Comparison of ENCODE assay signal across 1 cellular context in genomic region chr2:197246405-197246804, GRCh38.
TF ChIP-seq lines count a peak whose summit lies in the region.

No MANE protein-coding gene starts in this region.

TF ChIP-seq in WTC11, 78 proteins besides CTCF, POLR2A, EP300 and RAD21 (continued from another document):
- TF ChIP-seq, protein P1, sequence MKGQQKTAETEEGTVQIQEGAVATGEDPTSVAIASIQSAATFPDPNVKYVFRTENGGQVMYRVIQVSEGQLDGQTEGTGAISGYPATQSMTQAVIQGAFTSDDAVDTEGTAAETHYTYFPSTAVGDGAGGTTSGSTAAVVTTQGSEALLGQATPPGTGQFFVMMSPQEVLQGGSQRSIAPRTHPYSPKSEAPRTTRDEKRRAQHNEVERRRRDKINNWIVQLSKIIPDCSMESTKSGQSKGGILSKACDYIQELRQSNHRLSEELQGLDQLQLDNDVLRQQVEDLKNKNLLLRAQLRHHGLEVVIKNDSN (CRISPR knock-in tag; IDR thresholded peaks at IDR 0.05) = no peak
- no peak for TF ChIP-seq SP1 (CRISPR knock-in tag; conservative IDR thresholded peaks at IDR 0.05)
- no peak for TF ChIP-seq CREB1 (CRISPR knock-in tag; IDR thresholded peaks at IDR 0.05)
- no peak for TF ChIP-seq FOXP1 (CRISPR knock-in tag; IDR thresholded peaks at IDR 0.05; ENCODE audit: borderline replicate concordance)
- no peak for TF ChIP-seq ZNF219 (CRISPR knock-in tag; IDR thresholded peaks at IDR 0.05; ENCODE audit: borderline replicate concordance)
- TF ChIP-seq, protein P2, sequence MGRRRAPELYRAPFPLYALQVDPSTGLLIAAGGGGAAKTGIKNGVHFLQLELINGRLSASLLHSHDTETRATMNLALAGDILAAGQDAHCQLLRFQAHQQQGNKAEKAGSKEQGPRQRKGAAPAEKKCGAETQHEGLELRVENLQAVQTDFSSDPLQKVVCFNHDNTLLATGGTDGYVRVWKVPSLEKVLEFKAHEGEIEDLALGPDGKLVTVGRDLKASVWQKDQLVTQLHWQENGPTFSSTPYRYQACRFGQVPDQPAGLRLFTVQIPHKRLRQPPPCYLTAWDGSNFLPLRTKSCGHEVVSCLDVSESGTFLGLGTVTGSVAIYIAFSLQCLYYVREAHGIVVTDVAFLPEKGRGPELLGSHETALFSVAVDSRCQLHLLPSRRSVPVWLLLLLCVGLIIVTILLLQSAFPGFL (CRISPR knock-in tag; IDR thresholded peaks at IDR 0.05; ENCODE audit: borderline replicate concordance) = no peak
- no peak for TF ChIP-seq NFE2L1 (CRISPR knock-in tag; IDR thresholded peaks at IDR 0.05)
- TF ChIP-seq MLX (CRISPR knock-in tag; IDR thresholded peaks at IDR 0.05) = no peak
- no peak for TF ChIP-seq E2F5 (CRISPR knock-in tag; IDR thresholded peaks at IDR 0.05)
- TF ChIP-seq, protein P3, sequence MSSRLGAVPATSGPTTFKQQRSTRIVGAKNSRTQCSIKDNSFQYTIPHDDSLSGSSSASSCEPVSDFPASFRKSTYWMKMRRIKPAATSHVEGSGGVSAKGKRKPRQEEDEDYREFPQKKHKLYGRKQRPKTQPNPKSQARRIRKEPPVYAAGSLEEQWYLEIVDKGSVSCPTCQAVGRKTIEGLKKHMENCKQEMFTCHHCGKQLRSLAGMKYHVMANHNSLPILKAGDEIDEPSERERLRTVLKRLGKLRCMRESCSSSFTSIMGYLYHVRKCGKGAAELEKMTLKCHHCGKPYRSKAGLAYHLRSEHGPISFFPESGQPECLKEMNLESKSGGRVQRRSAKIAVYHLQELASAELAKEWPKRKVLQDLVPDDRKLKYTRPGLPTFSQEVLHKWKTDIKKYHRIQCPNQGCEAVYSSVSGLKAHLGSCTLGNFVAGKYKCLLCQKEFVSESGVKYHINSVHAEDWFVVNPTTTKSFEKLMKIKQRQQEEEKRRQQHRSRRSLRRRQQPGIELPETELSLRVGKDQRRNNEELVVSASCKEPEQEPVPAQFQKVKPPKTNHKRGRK (CRISPR knock-in tag; IDR thresholded peaks at IDR 0.05; ENCODE audit: borderline replicate concordance) = no peak
- no peak for TF ChIP-seq MYBL2 (CRISPR knock-in tag; IDR thresholded peaks at IDR 0.05)
- no peak for TF ChIP-seq TEAD1 (CRISPR knock-in tag; IDR thresholded peaks at IDR 0.05)
- TF ChIP-seq, protein P4, sequence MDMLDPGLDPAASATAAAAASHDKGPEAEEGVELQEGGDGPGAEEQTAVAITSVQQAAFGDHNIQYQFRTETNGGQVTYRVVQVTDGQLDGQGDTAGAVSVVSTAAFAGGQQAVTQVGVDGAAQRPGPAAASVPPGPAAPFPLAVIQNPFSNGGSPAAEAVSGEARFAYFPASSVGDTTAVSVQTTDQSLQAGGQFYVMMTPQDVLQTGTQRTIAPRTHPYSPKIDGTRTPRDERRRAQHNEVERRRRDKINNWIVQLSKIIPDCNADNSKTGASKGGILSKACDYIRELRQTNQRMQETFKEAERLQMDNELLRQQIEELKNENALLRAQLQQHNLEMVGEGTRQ (CRISPR knock-in tag; IDR thresholded peaks at IDR 0.05) = no peak
- no peak for TF ChIP-seq CREM (CRISPR knock-in tag; IDR thresholded peaks at IDR 0.05)
- TF ChIP-seq, protein P5, sequence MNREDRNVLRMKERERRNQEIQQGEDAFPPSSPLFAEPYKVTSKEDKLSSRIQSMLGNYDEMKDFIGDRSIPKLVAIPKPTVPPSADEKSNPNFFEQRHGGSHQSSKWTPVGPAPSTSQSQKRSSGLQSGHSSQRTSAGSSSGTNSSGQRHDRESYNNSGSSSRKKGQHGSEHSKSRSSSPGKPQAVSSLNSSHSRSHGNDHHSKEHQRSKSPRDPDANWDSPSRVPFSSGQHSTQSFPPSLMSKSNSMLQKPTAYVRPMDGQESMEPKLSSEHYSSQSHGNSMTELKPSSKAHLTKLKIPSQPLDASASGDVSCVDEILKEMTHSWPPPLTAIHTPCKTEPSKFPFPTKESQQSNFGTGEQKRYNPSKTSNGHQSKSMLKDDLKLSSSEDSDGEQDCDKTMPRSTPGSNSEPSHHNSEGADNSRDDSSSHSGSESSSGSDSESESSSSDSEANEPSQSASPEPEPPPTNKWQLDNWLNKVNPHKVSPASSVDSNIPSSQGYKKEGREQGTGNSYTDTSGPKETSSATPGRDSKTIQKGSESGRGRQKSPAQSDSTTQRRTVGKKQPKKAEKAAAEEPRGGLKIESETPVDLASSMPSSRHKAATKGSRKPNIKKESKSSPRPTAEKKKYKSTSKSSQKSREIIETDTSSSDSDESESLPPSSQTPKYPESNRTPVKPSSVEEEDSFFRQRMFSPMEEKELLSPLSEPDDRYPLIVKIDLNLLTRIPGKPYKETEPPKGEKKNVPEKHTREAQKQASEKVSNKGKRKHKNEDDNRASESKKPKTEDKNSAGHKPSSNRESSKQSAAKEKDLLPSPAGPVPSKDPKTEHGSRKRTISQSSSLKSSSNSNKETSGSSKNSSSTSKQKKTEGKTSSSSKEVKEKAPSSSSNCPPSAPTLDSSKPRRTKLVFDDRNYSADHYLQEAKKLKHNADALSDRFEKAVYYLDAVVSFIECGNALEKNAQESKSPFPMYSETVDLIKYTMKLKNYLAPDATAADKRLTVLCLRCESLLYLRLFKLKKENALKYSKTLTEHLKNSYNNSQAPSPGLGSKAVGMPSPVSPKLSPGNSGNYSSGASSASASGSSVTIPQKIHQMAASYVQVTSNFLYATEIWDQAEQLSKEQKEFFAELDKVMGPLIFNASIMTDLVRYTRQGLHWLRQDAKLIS (CRISPR knock-in tag; IDR thresholded peaks at IDR 0.05; ENCODE audit: borderline replicate concordance) = no peak
- TF ChIP-seq ATF1 (CRISPR knock-in tag; IDR thresholded peaks at IDR 0.05) = no peak
- no peak for TF ChIP-seq GRHL2 (CRISPR knock-in tag; IDR thresholded peaks at IDR 0.05; ENCODE audit: insufficient replicate concordance, severe bottlenecking)
